In genomic region chr13:74132152-74132767, GRCh38 we compare ENCODE assay signal across 8 cellular contexts. TPM values are rescaled to one million over a fixed set of nuclear protein-coding genes. Genes with fewer than 3 reads are reported as not detected.
DNase-seq lines count a peak whose midpoint lies in the region; ATAC-seq and TF ChIP-seq lines count a peak whose summit lies in the region.

No MANE protein-coding gene starts in this region.

- peaks cover 2% of the 10 kb centered on the region for H3K27me3 Mint-ChIP-seq in activated CD4-positive, alpha-beta T cell treated with anti-CD3 and anti-CD28 coated beads, Interleukin-2, amount 10 ng/mL, durations not matched to agents 24 days and 14 days

- H3K27ac Mint-ChIP-seq in activated CD4-positive, alpha-beta T cell treated with anti-CD3 and anti-CD28 coated beads, Interleukin-2, amount 10 ng/mL, durations not matched to agents 24 days and 14 days = peak overlapping the region; percentile 99

- TF ChIP-seq CTCF in fibroblast of mammary gland (conservative IDR thresholded peaks at IDR 0.05; ENCODE audit: control insufficient read depth, insufficient read depth, low read depth, low read length) (no peak), psoas muscle (IDR thresholded peaks at IDR 0.05) (no peak)

- H3K4me3 ChIP-seq in fibroblast of mammary gland (ENCODE audit: control insufficient read depth, low read depth, low read length) (peak overlapping the region; percentile 88), psoas muscle (peak overlapping the region; percentile 89)

- intact Hi-C loops in activated CD4-positive, alpha-beta T cell treated with anti-CD3 and anti-CD28 coated beads, Interleukin-2, amount 10 ng/mL, durations not matched to agents 24 days and 14 days (cut with micrococcal nuclease) = loop anchor here (1.0 to 10.0 kb wide), 9 partner anchors 40 to 1405 kb away; partner anchors contain the start of genes BORA, DIS3, KLF5 and MZT1
- intact Hi-C loops in psoas muscle (cut with DNase I) = loop anchor here (10.0 kb wide), 2 partner anchors 297 to 377 kb away; no protein-coding TSS in a partner anchor

- no peaks in the 10 kb centered on the region for H3K9me3 ChIP-seq in psoas muscle

- H3K27me3 ChIP-seq in psoas muscle (ENCODE audit: insufficient read depth in 3 of 3, low read length in 2 of 3) = no peaks in the 10 kb centered on the region

- no peaks in the 10 kb centered on the region for H3K9me3 Mint-ChIP-seq in activated CD4-positive, alpha-beta T cell treated with anti-CD3 and anti-CD28 coated beads, Interleukin-2, amount 10 ng/mL, durations not matched to agents 24 days and 14 days

- 8 to 17% (median 9%) methylated on average over 17 of the region's 17 CpGs for WGBS in psoas muscle, 3 donors

- peaks cover 40% of the 10 kb centered on the region for H3K4me1 ChIP-seq in psoas muscle

- peak overlapping the region; percentile 97 for H3K4me3 Mint-ChIP-seq in activated CD4-positive, alpha-beta T cell treated with anti-CD3 and anti-CD28 coated beads, Interleukin-2, amount 10 ng/mL, durations not matched to agents 24 days and 14 days

- peaks cover 45% of the 10 kb centered on the region for H3K4me1 Mint-ChIP-seq in activated CD4-positive, alpha-beta T cell treated with anti-CD3 and anti-CD28 coated beads, Interleukin-2, amount 10 ng/mL, durations not matched to agents 24 days and 14 days

- H3K36me3 Mint-ChIP-seq in activated CD4-positive, alpha-beta T cell treated with anti-CD3 and anti-CD28 coated beads, Interleukin-2, amount 10 ng/mL, durations not matched to agents 24 days and 14 days (ENCODE audit: low read depth) = peaks cover 3% of the 10 kb centered on the region

- H3K27ac ChIP-seq in psoas muscle = peak overlapping the region; percentile 90

- DNase-seq in activated T-cell treated with anti-CD3 and anti-CD28 coated beads for 24 hours (ENCODE audit: low read depth) (peak; percentile 24), fibroblast of mammary gland (ENCODE audit: low read depth) (no peak), psoas muscle (no peak), NCI-H1417 treated with DMSO at 0.1 percent for 48 hours (lab: John Stamatoyannopoulos, UW) (no peak), NCI-H226 (no peak)
- no peak for DNase-seq in activated T-cell treated with anti-CD3 and anti-CD28 coated beads, Interleukin-2, amount 50 U/mL, for 1 hour
- DNase-seq in activated CD4-positive, alpha-beta T cell treated with anti-CD3 and anti-CD28 coated beads, Interleukin-2, amount 10 ng/mL, durations not matched to agents 24 days and 14 days = peak; percentile 75

- no peak for ATAC-seq in psoas muscle
- no peak for ATAC-seq in HG02610 (IDR thresholded peaks at IDR 0.05; ENCODE audit: unreplicated experiment)

- no peaks in the 10 kb centered on the region for H3K36me3 ChIP-seq in psoas muscle (ENCODE audit: insufficient read depth in 1 of 2, low read depth in 1 of 2)

RNA-seq across cellular contexts. Expression of gene KLF12, which starts 1.9 kb away (rescaled TPM):
- total RNA-seq in activated CD4-positive, alpha-beta T cell treated with anti-CD3 and anti-CD28 coated beads, Interleukin-2, amount 10 ng/mL, durations not matched to agents 24 days and 14 days = 20.3 and 21.7 TPM in 2 replicates
- total RNA-seq in psoas muscle = 10 to 100 TPM in 1 of 4 donors, 1 to 10 TPM in 3; 8.0 to 12.4 (median 8.6) TPM
- polyA plus RNA-seq in psoas muscle = 1 to 10 TPM in 2 of 3 donors, under 1 TPM in 1; 0.55 to 2.1 (median 1.7) TPM

Comparison
In these comparisons a context has a peak if more than half of its experiments do, and no peak if none do; other contexts are left out.
1. DNase-seq: peak in activated T-cell treated with anti-CD3 and anti-CD28 coated beads for 24 hours (single experiment) and activated CD4-positive, alpha-beta T cell treated with anti-CD3 and anti-CD28 coated beads, Interleukin-2, amount 10 ng/mL, durations not matched to agents 24 days and 14 days (single experiment); none in activated T-cell treated with anti-CD3 and anti-CD28 coated beads, Interleukin-2, amount 50 U/mL, for 1 hour (single experiment), fibroblast of mammary gland (single experiment), psoas muscle (0 of 2), NCI-H1417 treated with DMSO at 0.1 percent for 48 hours (single experiment) and NCI-H226 (single experiment).